In genomic region chr19:21143846-21144245, GRCh38 we compare ENCODE assay signal across 1 cellular context.
TF ChIP-seq lines count a peak whose summit lies in the region.

No MANE protein-coding gene starts in this region.

TF ChIP-seq in HCT116, 20 proteins besides CTCF, POLR2A, EP300 and RAD21 (continued from another document):
- TF ChIP-seq TCF7L2 (IDR thresholded peaks at IDR 0.05; ENCODE audit: borderline replicate concordance, extremely low read depth, insufficient read depth, insufficient read length) (no peak), EZH2phosphoT487 (IDR thresholded peaks at IDR 0.05; ENCODE audit: borderline replicate concordance) (no peak)
